24 cellular contexts compared by ENCODE assay signal in genomic region chr19:1422360-1422759, GRCh38. TPM values are rescaled to one million over a fixed set of nuclear protein-coding genes. Genes with fewer than 3 reads are reported as not detected.
DNase-seq lines count a peak whose midpoint lies in the region; ATAC-seq and TF ChIP-seq lines count a peak whose summit lies in the region.
"Had no signal": no experiment of that assay in that cellular context is flagged by ENCODE, and none has a peak within 500 bp of the region (broad histone marks: within the 10 kb centered on the region; RNA-seq: fewer than 3 reads in every experiment).

No MANE protein-coding gene starts in this region.

- 0 out of 2 replicates have a peak overlapping the region, but pooled peaks have one; percentile 36 for H3K27ac ChIP-seq in SK-N-MC
- H3K27ac ChIP-seq in gastrocnemius medialis, result peak overlapping the region in 3 of 4 donors; percentile 41 to 58 (median 56)
- no peak overlapping the region for H3K27ac ChIP-seq in CD8-positive, alpha-beta memory T cell (ENCODE audit: low read depth, low read length)
- H3K27ac ChIP-seq: lower lobe of right lung, thyroid gland, WERI-Rb-1 had no signal

- no peaks in the 10 kb centered on the region for H3K27me3 ChIP-seq in gastrocnemius medialis
- H3K27me3 ChIP-seq in CD8-positive, alpha-beta memory T cell (ENCODE audit: insufficient read depth, low read length, poor library complexity, severe bottlenecking), result no peaks in the 10 kb centered on the region
- H3K27me3 ChIP-seq: MG63, thyroid gland had no signal

- TF ChIP-seq CTCF in endothelial cell (IDR thresholded peaks at IDR 0.05; ENCODE audit: unreplicated experiment) (no peak), gastrocnemius medialis (IDR thresholded peaks at IDR 0.05 in 4 of 5, conservative IDR thresholded peaks at IDR 0.05 in 1 of 5) (no peak)

- POLR2A ChIA-PET in CD8-positive, alpha-beta memory T cell (lab: Charles Lee), result no interaction called here

- peaks cover 12% of the 10 kb centered on the region for H3K27me3 Mint-ChIP-seq in endothelial cell (ENCODE audit: unreplicated experiment)
- peaks cover 0 to 2% of the 10 kb centered on the region in 2 donors for H3K27me3 Mint-ChIP-seq in CD8-positive, alpha-beta memory T cell
- H3K27me3 Mint-ChIP-seq: activated CD4-positive, alpha-beta T cell treated with anti-CD3 and anti-CD28 coated beads, Interleukin-2, amount 10 ng/mL, durations not matched to agents 7 days and 5 days; activated naive CD8-positive, alpha-beta T cell; activated T-helper 17 cell treated with anti-CD3 and anti-CD28 coated beads, Interleukin-2, amount 50 U/mL, for 72 hours; stimulated activated naive B cell treated with anti-CD40 and anti-IgM and Interleukin-4, amounts not matched to agents 10 μg/mL and 1 μg/mL and 100 μg/mL, for 72 hours had no signal

- H3K4me3 Mint-ChIP-seq in endothelial cell (ENCODE audit: unreplicated experiment), result peak overlapping the region; percentile 74
- peak overlapping the region in 1 of 7 donors; percentile 72 for H3K4me3 Mint-ChIP-seq in CD8-positive, alpha-beta memory T cell
- H3K4me3 Mint-ChIP-seq: activated CD4-positive, alpha-beta T cell treated with anti-CD3 and anti-CD28 coated beads, Interleukin-2, amount 10 ng/mL, durations not matched to agents 7 days and 5 days; activated naive CD8-positive, alpha-beta T cell; activated T-helper 17 cell treated with anti-CD3 and anti-CD28 coated beads, Interleukin-2, amount 50 U/mL, for 72 hours; stimulated activated naive B cell treated with anti-CD40 and anti-IgM and Interleukin-4, amounts not matched to agents 10 μg/mL and 1 μg/mL and 100 μg/mL, for 72 hours; T-helper 2 cell treated with Interferon-gamma antibody and Interleukin-4, amounts not matched to agents 5 μg/mL and 100 μg/mL, for 36 hours had no signal

- in situ Hi-C loops in gastrocnemius medialis (cut with MboI; ENCODE audit: low sequenced_read_pairs in 4 of 4), result no loop called here

- H3K4me1 Mint-ChIP-seq in endothelial cell (ENCODE audit: unreplicated experiment), result peaks cover 3% of the 10 kb centered on the region
- peaks cover 8 to 25% (median 15%) of the 10 kb centered on the region in 3 donors for H3K4me1 Mint-ChIP-seq in CD8-positive, alpha-beta memory T cell
- H3K4me1 Mint-ChIP-seq: activated CD4-positive, alpha-beta T cell treated with anti-CD3 and anti-CD28 coated beads, Interleukin-2, amount 10 ng/mL, durations not matched to agents 7 days and 5 days; activated T-helper 17 cell treated with anti-CD3 and anti-CD28 coated beads, Interleukin-2, amount 50 U/mL, for 72 hours had no signal

- ATAC-seq in gastrocnemius medialis, result peak in 1 of 2 donors; percentile 12
- ATAC-seq: activated T-helper 17 cell treated with anti-CD3 and anti-CD28 coated beads, Interleukin-2, amount 50 U/mL, for 72 hours; lower lobe of right lung; stimulated activated naive B cell treated with anti-CD40 and anti-IgM and Interleukin-4, amounts not matched to agents 10 μg/mL and 1 μg/mL and 100 μg/mL, for 72 hours had no signal

- no peaks in the 10 kb centered on the region for H3K9me3 Mint-ChIP-seq in endothelial cell (ENCODE audit: unreplicated experiment)
- H3K9me3 Mint-ChIP-seq in CD8-positive, alpha-beta memory T cell, result no peaks in the 10 kb centered on the region
- H3K9me3 Mint-ChIP-seq: activated CD4-positive, alpha-beta T cell treated with anti-CD3 and anti-CD28 coated beads, Interleukin-2, amount 10 ng/mL, durations not matched to agents 7 days and 5 days; activated T-helper 17 cell treated with anti-CD3 and anti-CD28 coated beads, Interleukin-2, amount 50 U/mL, for 72 hours; stimulated activated naive B cell treated with anti-CD40 and anti-IgM and Interleukin-4, amounts not matched to agents 10 μg/mL and 1 μg/mL and 100 μg/mL, for 72 hours; T-helper 2 cell treated with Interferon-gamma antibody and Interleukin-4, amounts not matched to agents 5 μg/mL and 100 μg/mL, for 36 hours had no signal

- H3K27ac Mint-ChIP-seq in endothelial cell (ENCODE audit: unreplicated experiment), result peak overlapping the region; percentile 57
- H3K27ac Mint-ChIP-seq in CD8-positive, alpha-beta memory T cell, result no peak overlapping the region
- H3K27ac Mint-ChIP-seq: activated CD4-positive, alpha-beta T cell treated with anti-CD3 and anti-CD28 coated beads, Interleukin-2, amount 10 ng/mL, durations not matched to agents 7 days and 5 days; activated naive CD8-positive, alpha-beta T cell; stimulated activated naive B cell treated with anti-CD40 and anti-IgM and Interleukin-4, amounts not matched to agents 10 μg/mL and 1 μg/mL and 100 μg/mL, for 72 hours had no signal

- H3K36me3 Mint-ChIP-seq in endothelial cell (ENCODE audit: low read depth, unreplicated experiment), result peaks cover 39% of the 10 kb centered on the region
- H3K36me3 Mint-ChIP-seq in CD8-positive, alpha-beta memory T cell, result peaks cover 8 to 83% (median 11%) of the 10 kb centered on the region in 3 donors
- H3K36me3 Mint-ChIP-seq: activated naive CD8-positive, alpha-beta T cell had no signal

- no peak overlapping the region for H3K4me3 ChIP-seq in SK-N-MC
- H3K4me3 ChIP-seq in gastrocnemius medialis, result no peak overlapping the region
- H3K4me3 ChIP-seq in CD8-positive, alpha-beta memory T cell (ENCODE audit: low read length), result no peak overlapping the region
- H3K4me3 ChIP-seq: HAP-1, lower lobe of right lung, MG63, smooth muscle cell, thyroid gland had no signal

- H3K36me3 ChIP-seq in SK-N-MC (ENCODE audit: insufficient read depth, low read length), result peaks cover 91% of the 10 kb centered on the region
- peaks cover 0 to 77% of the 10 kb centered on the region in 2 donors for H3K36me3 ChIP-seq in gastrocnemius medialis
- peaks cover 62% of the 10 kb centered on the region for H3K36me3 ChIP-seq in CD8-positive, alpha-beta memory T cell (ENCODE audit: insufficient read depth, low read length)

- peaks cover 20 to 35% of the 10 kb centered on the region in 2 donors for H3K4me1 ChIP-seq in gastrocnemius medialis
- H3K4me1 ChIP-seq in CD8-positive, alpha-beta memory T cell (ENCODE audit: insufficient read depth, low read length), result no peaks in the 10 kb centered on the region
- H3K4me1 ChIP-seq: HAP-1 had no signal

- H3K9me3 ChIP-seq in SK-N-MC (ENCODE audit: low read depth, low read length), result no peaks in the 10 kb centered on the region
- H3K9me3 ChIP-seq in gastrocnemius medialis, result no peaks in the 10 kb centered on the region
- H3K9me3 ChIP-seq in CD8-positive, alpha-beta memory T cell (ENCODE audit: low read length), result no peaks in the 10 kb centered on the region
- H3K9me3 ChIP-seq: HAP-1, lower lobe of right lung, MG63, SK-N-SH, thyroid gland had no signal

- intact Hi-C loops in gastrocnemius medialis (cut with DNase I; ENCODE audit: low total_unique reads), result no loop called here

- CTCF ChIA-PET in CD8-positive, alpha-beta memory T cell (lab: Charles Lee), result no interaction called here

- DNase-seq in SK-N-MC (ENCODE audit: low read depth, low spot score) (no peak), endothelial cell (ENCODE audit: low spot score) (no peak), gastrocnemius medialis (peak in 1 of 2 donors; percentile 35), NCI-H1694 treated with DMSO at 0.1 percent for 48 hours (lab: John Stamatoyannopoulos, UW) (no peak)
- DNase-seq in stimulated activated naive CD4-positive, alpha-beta T cell treated with Interleukin-2 at 50 U/mL for 16 hours (lab: John Stamatoyannopoulos, UW), result no peak
- DNase-seq in CD8-positive, alpha-beta memory T cell, result no peak
- DNase-seq: activated CD4-positive, alpha-beta T cell treated with anti-CD3 and anti-CD28 coated beads, Interleukin-2, amount 10 ng/mL, durations not matched to agents 7 days and 5 days; foreskin melanocyte; GF-D8; lower lobe of right lung; MG63; NCI-H1436; NCI-H524; NK-92 treated with Interleukin-12 subunit alpha and Interleukin-12 subunit beta, amount 100 ng/mL, for 24 hours; SK-N-SH; stimulated activated CD4-positive, alpha-beta T cell treated with anti-CD3 and anti-CD28 coated beads, Interleukin-2, amount 100 ng/mL, for 48 hours; stimulated activated naive B cell treated with anti-CD40 and anti-IgM and Interleukin-4, amounts not matched to agents 10 μg/mL and 1 μg/mL and 100 μg/mL, for 72 hours; thyroid gland; WERI-Rb-1 had no signal

- H3K9ac ChIP-seq in SK-N-MC (ENCODE audit: insufficient read length), result no peak overlapping the region
- H3K9ac ChIP-seq: SK-N-SH had no signal

- TF ChIP-seq POLR2A in gastrocnemius medialis (IDR thresholded peaks at IDR 0.05), result no peak

RNA-seq across cellular contexts. Expression of gene DAZAP1, which starts 15.0 kb away (rescaled TPM):
- total RNA-seq in endothelial cell (ENCODE audit: unreplicated experiment) (145 TPM), gastrocnemius medialis (10 to 100 TPM; 53.7 to 74.1 (median 63.4) TPM)
- total RNA-seq in CD8-positive, alpha-beta memory T cell, result 100 to 1,000 TPM; 253 TPM
- polyA plus RNA-seq in CD8-positive, alpha-beta memory T cell, result 7.7 TPM

RNA-seq across cellular contexts. Expression of gene RPS15, which starts 15.8 kb away (rescaled TPM):
- total RNA-seq in endothelial cell (ENCODE audit: unreplicated experiment) (1,175 TPM), gastrocnemius medialis (1,000 to 10,000 TPM; 2,323 to 3,835 (median 2,607) TPM)
- 1,000 to 10,000 TPM; 1,485 to 1,540 TPM for total RNA-seq in CD8-positive, alpha-beta memory T cell
- 2,756 TPM for polyA plus RNA-seq in CD8-positive, alpha-beta memory T cell

RNA-seq across cellular contexts. Expression of gene GAMT, which starts 21.0 kb away (rescaled TPM):
- total RNA-seq in endothelial cell (ENCODE audit: unreplicated experiment), result 18.1 TPM
- 100 to 1,000 TPM; 269 to 421 (median 373) TPM for total RNA-seq in gastrocnemius medialis
- total RNA-seq in CD8-positive, alpha-beta memory T cell, result 10 to 100 TPM; 29.0 to 29.5 TPM
- polyA plus RNA-seq in CD8-positive, alpha-beta memory T cell, result 20.4 TPM

RNA-seq across cellular contexts. Expression of gene APC2, which starts 27.6 kb away (rescaled TPM):
- 1.9 TPM for total RNA-seq in endothelial cell (ENCODE audit: unreplicated experiment)
- total RNA-seq in gastrocnemius medialis, result under 1 TPM in 1 of 4 donors, not detected in 3; 0.04 TPM
- total RNA-seq in CD8-positive, alpha-beta memory T cell, result under 1 TPM; 0.09 to 0.11 TPM
- polyA plus RNA-seq in CD8-positive, alpha-beta memory T cell, result not detected

RNA-seq across cellular contexts. Expression of gene NDUFS7, which starts 38.7 kb away (rescaled TPM):
- total RNA-seq in endothelial cell (ENCODE audit: unreplicated experiment) (84.0 TPM), gastrocnemius medialis (100 to 1,000 TPM; 259 to 497 (median 377) TPM)
- 100 to 1,000 TPM; 102 to 104 TPM for total RNA-seq in CD8-positive, alpha-beta memory T cell
- polyA plus RNA-seq in CD8-positive, alpha-beta memory T cell, result 207 TPM

Comparison
In these comparisons a context has a peak if more than half of its experiments do, and no peak if none do; other contexts are left out.
1. RNA of gene GAMT, which starts 21.0 kb away (total RNA-seq): 269 to 421 TPM in gastrocnemius medialis; 29.0 to 29.5 TPM in CD8-positive, alpha-beta memory T cell and 18.1 TPM in endothelial cell (single experiment); every median in the first group is over 4 times any median in the second.